33 cellular contexts compared by ENCODE assay signal in genomic region chr3:50276762-50277101, GRCh38. TPM values are rescaled to one million over a fixed set of nuclear protein-coding genes. Genes with fewer than 3 reads are reported as not detected.
"Had no signal": no experiment of that assay in that cellular context is flagged by ENCODE, and none has a peak within 500 bp of the region (broad histone marks: within the 10 kb centered on the region; RNA-seq: fewer than 3 reads in every experiment).

No MANE protein-coding gene starts in this region.

- ATAC-seq: activated T-helper 17 cell treated with anti-CD3 and anti-CD28 coated beads, Interleukin-2, amount 50 U/mL, for 72 hours; PC-3; SK-N-SH treated with all-trans-retinoic acid at 6 μM for 48 hours had no signal

- H3K27ac Mint-ChIP-seq: activated CD4-positive, alpha-beta T cell treated with anti-CD3 and anti-CD28 coated beads, Interleukin-2, amount 10 ng/mL, durations not matched to agents 24 days and 14 days; activated CD8-positive, alpha-beta T cell treated with anti-CD3 and anti-CD28 coated beads for 36 hours; activated naive CD4-positive, alpha-beta T cell treated with anti-CD3 and anti-CD28 coated beads, Interleukin-2, amount 50 U/mL, for 24 hours; activated naive CD8-positive, alpha-beta T cell treated with anti-CD3 and anti-CD28 coated beads, Interleukin-2, amount 10 ng/mL, durations not matched to agents 7 days and 5 days; activated T-cell treated with anti-CD3 and anti-CD28 coated beads, Interleukin-2, amount 50 U/mL, for 72 hours; activated T-helper 17 cell treated with anti-CD3 and anti-CD28 coated beads, Interleukin-2, amount 50 U/mL, for 72 hours; T-cell had no signal

- H3K36me3 Mint-ChIP-seq: activated naive CD4-positive, alpha-beta T cell treated with anti-CD3 and anti-CD28 coated beads, Interleukin-2, amount 50 U/mL, for 24 hours; activated naive CD8-positive, alpha-beta T cell treated with anti-CD3 and anti-CD28 coated beads, Interleukin-2, amount 10 ng/mL, durations not matched to agents 7 days and 5 days; T-cell had no signal

- H3K4me3 ChIP-seq: ascending aorta, cardiac muscle cell, Peyer's patch, SJSA1 had no signal

- DNase-seq: activated CD4-positive, alpha-beta T cell treated with anti-CD3 and anti-CD28 coated beads, Interleukin-2, amount 50 U/mL, for 4 hours; activated naive CD4-positive, alpha-beta T cell treated with Interleukin-2 at 50 U/mL for 16 hours; amygdala; MM.1S; MV-4-11; NCI-H1092; NCI-H1417; NCI-H146; NCI-H187; NCI-H2029 treated with DMSO at 0.1 percent for 48 hours; NCI-H2107; NCI-H2171; NCI-H526; NCI-H748 treated with DMSO at 0.1 percent for 48 hours; NK-92 treated with Interleukin-12 subunit alpha and Interleukin-12 subunit beta, amount 100 ng/mL, for 24 hours; PC-3; Peyer's patch; RPMI8226; SHP77 treated with DMSO at 0.1 percent for 48 hours; T-helper 9 cell had no signal

- H3K9me3 ChIP-seq: ascending aorta, Peyer's patch, SJSA1 had no signal

- H3K36me3 ChIP-seq: cardiac muscle cell, SJSA1 had no signal

- H3K27me3 ChIP-seq: ascending aorta, Peyer's patch, SJSA1 had no signal

- H3K9me3 Mint-ChIP-seq: activated CD4-positive, alpha-beta T cell treated with anti-CD3 and anti-CD28 coated beads, Interleukin-2, amount 10 ng/mL, durations not matched to agents 24 days and 14 days; activated CD8-positive, alpha-beta T cell treated with anti-CD3 and anti-CD28 coated beads for 36 hours; activated naive CD4-positive, alpha-beta T cell treated with anti-CD3 and anti-CD28 coated beads, Interleukin-2, amount 50 U/mL, for 24 hours; activated naive CD8-positive, alpha-beta T cell treated with anti-CD3 and anti-CD28 coated beads, Interleukin-2, amount 10 ng/mL, durations not matched to agents 7 days and 5 days; activated T-cell treated with anti-CD3 and anti-CD28 coated beads, Interleukin-2, amount 50 U/mL, for 72 hours; activated T-helper 17 cell treated with anti-CD3 and anti-CD28 coated beads, Interleukin-2, amount 50 U/mL, for 72 hours; T-cell had no signal

- H3K27ac ChIP-seq: ascending aorta, cardiac muscle cell, Peyer's patch, SJSA1 had no signal

RNA-seq across cellular contexts. Expression of gene LSMEM2, which starts 2.2 kb away (rescaled TPM):
- total RNA-seq: activated CD4-positive, alpha-beta T cell treated with anti-CD3 and anti-CD28 coated beads, Interleukin-2, amount 10 ng/mL, durations not matched to agents 24 days and 14 days; activated CD8-positive, alpha-beta memory T cell treated with anti-CD3 and anti-CD28 coated beads for 36 hours; activated CD8-positive, alpha-beta T cell treated with anti-CD3 and anti-CD28 coated beads for 36 hours; activated naive CD8-positive, alpha-beta T cell treated with anti-CD3 and anti-CD28 coated beads, Interleukin-2, amount 10 ng/mL, durations not matched to agents 7 days and 5 days; ascending aorta; LHCN-M2; PC-3; Peyer's patch; SJSA1; T-cell had no signal

RNA-seq across cellular contexts. Expression of gene HYAL3, which starts 22.5 kb away (rescaled TPM):
- total RNA-seq: ascending aorta had no signal
